10 cellular contexts compared by ENCODE assay signal in genomic region chr11:130671801-130672700, GRCh38.
DNase-seq lines count a peak whose midpoint lies in the region; ATAC-seq and TF ChIP-seq lines count a peak whose summit lies in the region.
"Had no signal": no experiment of that assay in that cellular context is flagged by ENCODE, and none has a peak within 500 bp of the region (broad histone marks: within the 10 kb centered on the region; RNA-seq: fewer than 3 reads in every experiment).

No MANE protein-coding gene starts in this region.

- H3K4me1 Mint-ChIP-seq in endothelial cell (ENCODE audit: unreplicated experiment), result no peaks in the 10 kb centered on the region
- H3K4me1 Mint-ChIP-seq: central memory CD8-positive, alpha-beta T cell had no signal

- no peak overlapping the region for H2AFZ ChIP-seq in trophoblast cell (ENCODE audit: insufficient read depth, low read length, poor library complexity)

- no peak overlapping the region for H3K18ac ChIP-seq in trophoblast cell (ENCODE audit: low read length)

- H3K9ac ChIP-seq in trophoblast cell (ENCODE audit: low read length), result no peak overlapping the region

- H2BK12ac ChIP-seq in trophoblast cell (ENCODE audit: low read length), result peak overlapping the region; percentile 7

- H4K91ac ChIP-seq in trophoblast cell (ENCODE audit: low read depth, low read length), result no peak overlapping the region

- H3K27me3 ChIP-seq in BE2C (no peaks in the 10 kb centered on the region), foreskin keratinocyte (no peaks in the 10 kb centered on the region), trophoblast cell (ENCODE audit: insufficient read depth, low read length) (no peaks in the 10 kb centered on the region)
- H3K27me3 ChIP-seq: ovary had no signal

- no peak overlapping the region for H3K4me3 Mint-ChIP-seq in endothelial cell (ENCODE audit: unreplicated experiment)
- H3K4me3 Mint-ChIP-seq: central memory CD8-positive, alpha-beta T cell had no signal

- DNase-seq in BE2C, result peak; percentile 65
- no peak for DNase-seq in RWPE1 (ENCODE audit: low spot score)
- peak in 1 of 2 donors; percentile 56 for DNase-seq in foreskin keratinocyte
- peak; percentile 73 to 80 for DNase-seq in trophoblast cell
- DNase-seq in activated CD4-positive, alpha-beta T cell treated with anti-CD3 and anti-CD28 coated beads for 48 hours, result no peak
- DNase-seq in endothelial cell (ENCODE audit: low spot score), result no peak

- ATAC-seq in foreskin keratinocyte (peak; percentile 78), GM19395 (IDR thresholded peaks at IDR 0.05; ENCODE audit: unreplicated experiment) (no peak), HG03460 (IDR thresholded peaks at IDR 0.05; ENCODE audit: unreplicated experiment) (no peak)

- H3K4me2 ChIP-seq in trophoblast cell (ENCODE audit: low read length), result peak overlapping the region; percentile 22

- H3K36me3 ChIP-seq in BE2C (no peaks in the 10 kb centered on the region), trophoblast cell (ENCODE audit: control insufficient read depth in 1 of 2, insufficient read depth in 2 of 2, low read length in 2 of 2) (no peaks in the 10 kb centered on the region)
- H3K36me3 ChIP-seq: ovary had no signal

- POLR2A ChIA-PET in RWPE1 (lab: Yijun Ruan, JAX; ENCODE audit: low non-redundant PET), result no interaction called here

- H3K4me1 ChIP-seq in BE2C (peaks cover 9% of the 10 kb centered on the region; the same call in 1 of the 2 replicates), foreskin keratinocyte (peaks cover 2% of the 10 kb centered on the region), trophoblast cell (ENCODE audit: control insufficient read depth in 1 of 2, insufficient read depth in 2 of 2, low read length in 2 of 2) (peaks cover 14 to 24% of the 10 kb centered on the region in 2 experiments)

- H3K4me3 ChIP-seq in BE2C (ENCODE audit: low read depth, low read length), result no peak overlapping the region
- no peak overlapping the region for H3K4me3 ChIP-seq in trophoblast cell (ENCODE audit: low read depth, low read length)
- H3K4me3 ChIP-seq: ovary had no signal

- H3K4ac ChIP-seq in trophoblast cell (ENCODE audit: low read depth, low read length), result no peak overlapping the region

- TF ChIP-seq CTCF in BE2C (IDR thresholded peaks at IDR 0.05; ENCODE audit: low read depth, low read length) (no peak), RWPE1 (conservative IDR thresholded peaks at IDR 0.05; ENCODE audit: low read depth) (no peak), foreskin keratinocyte (conservative IDR thresholded peaks at IDR 0.05) (no peak), endothelial cell (IDR thresholded peaks at IDR 0.05; ENCODE audit: unreplicated experiment) (no peak)

- peaks cover 2% of the 10 kb centered on the region for H3K27me3 Mint-ChIP-seq in endothelial cell (ENCODE audit: unreplicated experiment)

- no CpG with 5 or more reads among the region's 14 CpGs for WGBS in trophoblast cell (ENCODE audit: extremely low coverage, insufficient coverage, insufficient read length)

- CTCF ChIA-PET in RWPE1 (lab: Yijun Ruan, JAX), result no interaction called here

- H3K9me3 Mint-ChIP-seq in endothelial cell (ENCODE audit: unreplicated experiment), result no peaks in the 10 kb centered on the region
- H3K9me3 Mint-ChIP-seq: central memory CD8-positive, alpha-beta T cell had no signal

- no peak overlapping the region for H2BK120ac ChIP-seq in trophoblast cell (ENCODE audit: insufficient read depth, low read length, poor library complexity)

- no peak overlapping the region for H3K27ac Mint-ChIP-seq in endothelial cell (ENCODE audit: unreplicated experiment)

- no peak overlapping the region for H3K14ac ChIP-seq in trophoblast cell (ENCODE audit: low read length)

- no peak overlapping the region for H3K23ac ChIP-seq in trophoblast cell (ENCODE audit: low read length)

- no peak overlapping the region for H4K12ac ChIP-seq in trophoblast cell (ENCODE audit: low read depth, low read length)

- no peaks in the 10 kb centered on the region for H3K9me3 ChIP-seq in BE2C
- H3K9me3 ChIP-seq in trophoblast cell (ENCODE audit: insufficient read depth, low read depth, low read length), result peaks cover 3% of the 10 kb centered on the region
- H3K9me3 ChIP-seq: ovary had no signal

- H2AK5ac ChIP-seq in trophoblast cell (ENCODE audit: low read length), result no peak overlapping the region

- no peak overlapping the region for H4K8ac ChIP-seq in trophoblast cell (ENCODE audit: low read depth, low read length)

- H2BK5ac ChIP-seq in trophoblast cell (ENCODE audit: low read depth, low read length, poor library complexity), result no peak overlapping the region

- no peaks in the 10 kb centered on the region for H3K79me2 ChIP-seq in trophoblast cell (ENCODE audit: control insufficient read depth, insufficient read depth, low read length, poor library complexity)

- no peaks in the 10 kb centered on the region for H3K36me3 Mint-ChIP-seq in endothelial cell (ENCODE audit: low read depth, unreplicated experiment)

- H3K79me1 ChIP-seq in trophoblast cell (ENCODE audit: low read length), result peaks cover 3% of the 10 kb centered on the region

- H3K27ac ChIP-seq in RWPE1 (peak overlapping the region; percentile 37), foreskin keratinocyte (no peak overlapping the region), trophoblast cell (ENCODE audit: low read depth, low read length) (peak overlapping the region; percentile 29)
- H3K27ac ChIP-seq: ovary had no signal

Comparison
In these comparisons a context has a peak if more than half of its experiments do, and no peak if none do; other contexts are left out.
1. DNase-seq: peak in BE2C (single experiment) and trophoblast cell (2 of 2); none in RWPE1 (single experiment), activated CD4-positive, alpha-beta T cell treated with anti-CD3 and anti-CD28 coated beads for 48 hours (single experiment) and endothelial cell (single experiment).